Comparison of ENCODE assay signal across 17 cellular contexts in the genomic region with DNA sequence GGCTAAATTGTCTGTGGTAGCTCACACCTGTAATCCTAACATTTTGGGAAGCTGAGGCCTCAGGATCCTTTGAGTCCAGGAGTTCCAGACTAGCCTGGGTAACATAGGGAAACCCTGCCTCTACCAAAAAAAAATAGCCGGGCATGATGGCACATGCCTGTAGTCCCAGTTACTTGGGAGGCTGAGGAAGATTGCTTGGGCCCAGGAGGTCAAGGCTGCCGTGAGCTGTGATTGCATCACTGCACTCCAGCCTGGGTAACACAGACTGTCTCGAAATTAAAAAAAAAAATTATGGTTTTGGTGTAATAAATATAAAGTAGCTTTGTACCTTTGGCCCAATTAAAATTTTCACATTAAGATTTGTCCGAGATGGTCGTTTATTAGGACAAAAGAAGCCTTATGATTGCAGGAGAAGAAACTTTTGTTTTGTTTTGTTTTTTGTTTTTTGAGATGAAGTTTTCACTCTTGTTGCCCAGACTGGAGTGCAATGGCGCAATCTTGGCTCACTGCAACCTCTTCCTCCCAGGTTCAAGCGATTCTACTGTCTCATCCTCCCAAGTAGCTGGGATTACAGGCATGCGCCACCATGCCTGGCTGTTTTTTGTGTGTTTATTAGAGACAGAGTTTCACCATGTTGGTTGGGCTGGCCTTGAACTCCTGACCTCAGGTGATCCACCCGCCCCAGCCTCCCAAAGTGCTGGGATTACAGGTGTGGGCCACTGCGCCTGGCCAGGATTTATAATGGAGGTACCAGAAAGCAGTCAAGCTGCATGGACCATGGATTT. TPM values are rescaled to one million over a fixed set of nuclear protein-coding genes. Genes with fewer than 3 reads are reported as not detected.
A peak's percentile ranks its signal among the peaks of the same experiment; 100 is the strongest.
DNase-seq lines count a peak whose midpoint lies in the region; ATAC-seq and TF ChIP-seq lines count a peak whose summit lies in the region.
"Had no signal": no experiment of that assay in that cellular context is flagged by ENCODE, and none has a peak within 500 bp of the region (broad histone marks: within the 10 kb centered on the region; RNA-seq: fewer than 3 reads in every experiment).

No MANE protein-coding gene starts in this region.

- H3K4me3 Mint-ChIP-seq in activated CD4-positive, alpha-beta T cell treated with anti-CD3 and anti-CD28 coated beads, Interleukin-2, amount 10 ng/mL, durations not matched to agents 7 days and 5 days = no peak overlapping the region
- no peak overlapping the region for H3K4me3 Mint-ChIP-seq in endodermal cell

- no peak for TF ChIP-seq POLR2A in stomach (IDR thresholded peaks at IDR 0.05)

- H3K9me3 Mint-ChIP-seq in activated CD4-positive, alpha-beta T cell treated with anti-CD3 and anti-CD28 coated beads, Interleukin-2, amount 10 ng/mL, durations not matched to agents 7 days and 5 days = no peaks in the 10 kb centered on the region
- H3K9me3 Mint-ChIP-seq in endodermal cell = no peaks in the 10 kb centered on the region

- H3K4me1 ChIP-seq in endodermal cell (ENCODE audit: control insufficient read depth, insufficient read depth, low read length) = no peaks in the 10 kb centered on the region
- peaks cover 13 to 54% (median 31%) of the 10 kb centered on the region in 4 donors for H3K4me1 ChIP-seq in stomach

- TF ChIP-seq CTCF in RWPE1 (conservative IDR thresholded peaks at IDR 0.05; ENCODE audit: low read depth) = no peak
- TF ChIP-seq CTCF in endodermal cell (conservative IDR thresholded peaks at IDR 0.05) = no peak
- no peak for TF ChIP-seq CTCF in stomach (IDR thresholded peaks at IDR 0.05)

- no peaks in the 10 kb centered on the region for H3K9me3 ChIP-seq in endodermal cell (ENCODE audit: control insufficient read depth, low read length)
- no peaks in the 10 kb centered on the region for H3K9me3 ChIP-seq in stomach
- H3K9me3 ChIP-seq: BLaER1 treated with 17β-estradiol and CSF1 and Interleukin-3, amounts not matched to agents 10 nM and 100 nM had no signal

- no peaks in the 10 kb centered on the region for H3K27me3 ChIP-seq in endodermal cell (ENCODE audit: control insufficient read depth, insufficient read depth, low read length, poor library complexity, severe bottlenecking)
- H3K27me3 ChIP-seq in stomach = no peaks in the 10 kb centered on the region
- H3K27me3 ChIP-seq: BLaER1 treated with 17β-estradiol and CSF1 and Interleukin-3, amounts not matched to agents 10 nM and 100 nM had no signal

- no peak for DNase-seq in activated CD4-positive, alpha-beta T cell treated with anti-CD3 and anti-CD28 coated beads, Interleukin-2, amount 10 ng/mL, durations not matched to agents 7 days and 5 days
- no peak for DNase-seq in activated CD4-positive, alpha-beta T cell treated with anti-CD3 and anti-CD28 coated beads for 4 hours
- DNase-seq in RWPE1 (ENCODE audit: low spot score) (no peak), endodermal cell (peak; percentile 10), stomach (peak; percentile 11), NCI-H82 (lab: John Stamatoyannopoulos, UW) (no peak)
- DNase-seq: 8988T, DMS 273 treated with DMSO at 0.1 percent for 48 hours, H7, NCI-H1105, NCI-H1694 treated with DMSO at 0.1 percent for 48 hours, NCI-H345, NCI-H69, SHP77 treated with DMSO at 0.1 percent for 48 hours had no signal

- POLR2A ChIA-PET in activated CD4-positive, alpha-beta T cell treated with anti-CD3 and anti-CD28 coated beads, Interleukin-2, amount 10 ng/mL, durations not matched to agents 7 days and 5 days (lab: Charles Lee) = interaction anchor here (0.7 kb wide), 1 partner anchor 436 kb away, joined by 4 read pairs; no protein-coding TSS in a partner anchor
- POLR2A ChIA-PET in RWPE1 (lab: Yijun Ruan, JAX; ENCODE audit: low non-redundant PET) = interaction anchor here (0.7 to 0.8 kb wide), 2 partner anchors 90 to 104 kb away, joined by 3 to 4 read pairs; no protein-coding TSS in a partner anchor

- H3K36me3 Mint-ChIP-seq in activated CD4-positive, alpha-beta T cell treated with anti-CD3 and anti-CD28 coated beads, Interleukin-2, amount 10 ng/mL, durations not matched to agents 7 days and 5 days (ENCODE audit: low read depth) = peaks cover 31% of the 10 kb centered on the region
- peaks cover 59% of the 10 kb centered on the region for H3K36me3 Mint-ChIP-seq in endodermal cell (ENCODE audit: low read depth)

- no peak overlapping the region for H3K9ac ChIP-seq in endodermal cell (ENCODE audit: extremely low read depth, low read length, poor library complexity, severe bottlenecking)
- H3K9ac ChIP-seq: BLaER1 treated with 17β-estradiol and CSF1 and Interleukin-3, amounts not matched to agents 10 nM and 100 nM had no signal

- CTCF ChIA-PET in activated CD4-positive, alpha-beta T cell treated with anti-CD3 and anti-CD28 coated beads, Interleukin-2, amount 10 ng/mL, durations not matched to agents 7 days and 5 days (lab: Charles Lee) = interaction anchor here (1.1 to 1.2 kb wide), 2 partner anchors 48 to 91 kb away, joined by 3 to 5 read pairs; no protein-coding TSS in a partner anchor
- CTCF ChIA-PET in RWPE1 (lab: Yijun Ruan, JAX) = interaction anchor here (0.7 kb wide), 2 partner anchors 15 to 144 kb away, joined by 3 read pairs; no protein-coding TSS in a partner anchor

- ATAC-seq in GM21447 (IDR thresholded peaks at IDR 0.05; ENCODE audit: unreplicated experiment) (no peak), GM18511 (IDR thresholded peaks at IDR 0.05; ENCODE audit: unreplicated experiment) (no peak)

- TF ChIP-seq EP300 in stomach (IDR thresholded peaks at IDR 0.05) = no peak

- H3K4me3 ChIP-seq in endodermal cell (ENCODE audit: low read length) = no peak overlapping the region
- H3K4me3 ChIP-seq in stomach = no peak overlapping the region
- H3K4me3 ChIP-seq: BLaER1 treated with 17β-estradiol and CSF1 and Interleukin-3, amounts not matched to agents 10 nM and 100 nM had no signal

- 95 to 98% methylated on average over 7 to 10 of the region's 10 CpGs for WGBS in endodermal cell (ENCODE audit: insufficient coverage in 1 of 2, insufficient read length in 1 of 2), 2 experiments
- WGBS in stomach, 5 donors = 92 to 96% (median 94%) methylated on average over 10 of the region's 10 CpGs

- H3K36me3 ChIP-seq in endodermal cell (ENCODE audit: control insufficient read depth, insufficient read depth, low read length) = peaks cover 46% of the 10 kb centered on the region
- peaks cover 0 to 46% (median 32%) of the 10 kb centered on the region in 4 donors for H3K36me3 ChIP-seq in stomach

- intact Hi-C loops in stomach (cut with DNase I; ENCODE audit: low total_unique reads) = no loop called here

- peaks cover 37% of the 10 kb centered on the region for H3K4me1 Mint-ChIP-seq in activated CD4-positive, alpha-beta T cell treated with anti-CD3 and anti-CD28 coated beads, Interleukin-2, amount 10 ng/mL, durations not matched to agents 7 days and 5 days
- peaks cover 8% of the 10 kb centered on the region for H3K4me1 Mint-ChIP-seq in endodermal cell

- H3K27ac Mint-ChIP-seq in activated CD4-positive, alpha-beta T cell treated with anti-CD3 and anti-CD28 coated beads, Interleukin-2, amount 10 ng/mL, durations not matched to agents 7 days and 5 days = peak overlapping the region; percentile 5
- peak overlapping the region; percentile 55 for H3K27ac Mint-ChIP-seq in endodermal cell

- H3K27me3 Mint-ChIP-seq in activated CD4-positive, alpha-beta T cell treated with anti-CD3 and anti-CD28 coated beads, Interleukin-2, amount 10 ng/mL, durations not matched to agents 7 days and 5 days = no peaks in the 10 kb centered on the region
- H3K27me3 Mint-ChIP-seq in endodermal cell (ENCODE audit: insufficient read depth) = no peaks in the 10 kb centered on the region

- H3K27ac ChIP-seq in RWPE1 (peak overlapping the region; percentile 60), endodermal cell (ENCODE audit: low read depth, low read length) (no peak overlapping the region), stomach (no peak overlapping the region)
- H3K27ac ChIP-seq: BLaER1 treated with 17β-estradiol and CSF1 and Interleukin-3, amounts not matched to agents 10 nM and 100 nM had no signal

RNA-seq across cellular contexts. Expression of a gene that starts 4.1 kb away (rescaled TPM):
- 10 to 100 TPM; 34.5 to 36.5 TPM for total RNA-seq in activated CD4-positive, alpha-beta T cell treated with anti-CD3 and anti-CD28 coated beads, Interleukin-2, amount 10 ng/mL, durations not matched to agents 7 days and 5 days
- 100 to 1,000 TPM; 138 to 154 TPM for total RNA-seq in endodermal cell
- polyA plus RNA-seq in endodermal cell (2013, experiment 1 of 2) = 77.1 TPM
- 69.4 TPM for polyA plus RNA-seq in endodermal cell (2013, experiment 2 of 2)
- total RNA-seq in stomach = 100 to 1,000 TPM in 1 of 5 donors, 10 to 100 TPM in 4; 35.0 to 120 (median 59.3) TPM
- polyA plus RNA-seq in stomach = 10 to 100 TPM; 27.8 to 42.0 (median 34.8) TPM

Comparison
In these comparisons a context has a peak if more than half of its experiments do, and no peak if none do; other contexts are left out.
1. DNase-seq: peak in endodermal cell (single experiment) and stomach (single experiment); none in activated CD4-positive, alpha-beta T cell treated with anti-CD3 and anti-CD28 coated beads, Interleukin-2, amount 10 ng/mL, durations not matched to agents 7 days and 5 days (single experiment), activated CD4-positive, alpha-beta T cell treated with anti-CD3 and anti-CD28 coated beads for 4 hours (0 of 2), RWPE1 (single experiment) and NCI-H82 (single experiment).